1 cellular context compared by ENCODE assay signal in the genomic region with DNA sequence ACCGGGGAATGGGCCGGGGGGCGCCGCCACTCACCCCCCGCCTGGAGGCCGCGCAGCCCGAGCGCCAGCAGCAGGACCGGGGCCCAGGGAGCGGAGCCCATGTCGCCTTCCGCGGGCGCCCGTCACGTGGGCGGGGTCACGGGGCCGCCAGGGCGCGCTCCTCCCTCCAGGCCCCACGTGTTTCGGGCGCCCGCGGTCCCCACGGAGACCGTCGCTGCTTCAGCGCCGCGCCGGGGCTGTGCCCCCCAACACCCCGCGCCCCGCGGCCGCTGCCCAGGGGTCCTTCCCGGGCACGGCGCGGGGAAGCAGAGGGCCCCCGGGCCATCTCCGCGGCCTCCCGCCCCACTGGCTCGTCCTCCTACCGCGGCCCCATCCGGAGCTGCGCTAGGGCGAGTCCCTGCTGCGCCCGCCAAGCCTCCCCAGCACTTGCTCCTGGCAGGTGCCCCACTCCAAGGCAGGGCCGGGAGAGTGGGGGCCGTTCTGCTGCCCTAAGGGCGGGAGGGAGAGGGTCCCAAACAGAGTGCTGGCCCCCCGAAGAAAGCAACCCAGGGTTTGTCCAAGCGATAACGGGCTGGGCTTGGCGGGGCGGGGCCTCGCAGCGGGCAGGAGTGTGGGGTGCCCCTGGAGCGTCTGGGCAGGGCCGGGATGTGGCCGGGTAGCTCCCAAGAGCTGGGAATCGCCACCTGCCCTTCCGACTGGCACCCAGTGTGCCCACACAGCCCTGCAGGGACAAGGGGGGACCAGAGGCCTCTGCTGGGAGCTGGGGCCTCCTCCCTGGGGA.
TF ChIP-seq lines count a peak whose summit lies in the region.

A gene (minus strand): TSS at position 121 of the 781 bp plus-strand sequence. CDS start 20 bp downstream, at position 101.

TF ChIP-seq in A549, 52 proteins besides CTCF, POLR2A, EP300 and RAD21 (continued from another document):
- TF ChIP-seq, protein P1, sequence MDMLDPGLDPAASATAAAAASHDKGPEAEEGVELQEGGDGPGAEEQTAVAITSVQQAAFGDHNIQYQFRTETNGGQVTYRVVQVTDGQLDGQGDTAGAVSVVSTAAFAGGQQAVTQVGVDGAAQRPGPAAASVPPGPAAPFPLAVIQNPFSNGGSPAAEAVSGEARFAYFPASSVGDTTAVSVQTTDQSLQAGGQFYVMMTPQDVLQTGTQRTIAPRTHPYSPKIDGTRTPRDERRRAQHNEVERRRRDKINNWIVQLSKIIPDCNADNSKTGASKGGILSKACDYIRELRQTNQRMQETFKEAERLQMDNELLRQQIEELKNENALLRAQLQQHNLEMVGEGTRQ (IDR thresholded peaks at IDR 0.05) = peak; percentile 75
- TF ChIP-seq NFE2L2 (conservative IDR thresholded peaks at IDR 0.05; ENCODE audit: low read length) (no peak), GATA3 (IDR thresholded peaks at IDR 0.05; ENCODE audit: borderline replicate concordance) (no peak), JUNB (IDR thresholded peaks at IDR 0.05) (no peak)
- TF ChIP-seq, protein P2, sequence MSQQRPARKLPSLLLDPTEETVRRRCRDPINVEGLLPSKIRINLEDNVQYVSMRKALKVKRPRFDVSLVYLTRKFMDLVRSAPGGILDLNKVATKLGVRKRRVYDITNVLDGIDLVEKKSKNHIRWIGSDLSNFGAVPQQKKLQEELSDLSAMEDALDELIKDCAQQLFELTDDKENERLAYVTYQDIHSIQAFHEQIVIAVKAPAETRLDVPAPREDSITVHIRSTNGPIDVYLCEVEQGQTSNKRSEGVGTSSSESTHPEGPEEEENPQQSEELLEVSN (IDR thresholded peaks at IDR 0.05; ENCODE audit: borderline replicate concordance, low read depth) = peak; percentile 91
- TF ChIP-seq, protein P3, sequence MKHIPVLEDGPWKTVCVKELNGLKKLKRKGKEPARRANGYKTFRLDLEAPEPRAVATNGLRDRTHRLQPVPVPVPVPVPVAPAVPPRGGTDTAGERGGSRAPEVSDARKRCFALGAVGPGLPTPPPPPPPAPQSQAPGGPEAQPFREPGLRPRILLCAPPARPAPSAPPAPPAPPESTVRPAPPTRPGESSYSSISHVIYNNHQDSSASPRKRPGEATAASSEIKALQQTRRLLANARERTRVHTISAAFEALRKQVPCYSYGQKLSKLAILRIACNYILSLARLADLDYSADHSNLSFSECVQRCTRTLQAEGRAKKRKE (CRISPR knock-in tag; IDR thresholded peaks at IDR 0.05; ENCODE audit: low read depth) = peak; percentile 65
